In genomic region chrX:136779346-136779781, GRCh38 we compare ENCODE assay signal across 8 cellular contexts. TPM values are rescaled to one million over a fixed set of nuclear protein-coding genes. Genes with fewer than 3 reads are reported as not detected.
DNase-seq lines count a peak whose midpoint lies in the region; ATAC-seq and FAIRE-seq lines count a peak whose summit lies in the region.

No MANE protein-coding gene starts in this region.

- POLR2A ChIA-PET in activated naive CD8-positive, alpha-beta T cell treated with anti-CD3 and anti-CD28 coated beads, Interleukin-2, amount 10 ng/mL, durations not matched to agents 7 days and 5 days (lab: Charles Lee): interaction anchor here (1.0 to 4.0 kb wide), 5 partner anchors 11 to 101 kb away, joined by 4 to 26 read pairs (median 6); partner anchors contain the start of gene RBMX

- peaks cover 64% of the 10 kb centered on the region for H3K4me1 Mint-ChIP-seq in activated CD4-positive, alpha-beta T cell treated with anti-CD3 and anti-CD28 coated beads, Interleukin-2, amount 10 ng/mL, durations not matched to agents 24 days and 14 days
- peaks cover 21 to 44% (median 29%) of the 10 kb centered on the region in 3 donors for H3K4me1 Mint-ChIP-seq in IgD-negative memory B cell
- peaks cover 54% of the 10 kb centered on the region for H3K4me1 Mint-ChIP-seq in activated naive CD8-positive, alpha-beta T cell treated with anti-CD3 and anti-CD28 coated beads, Interleukin-2, amount 10 ng/mL, durations not matched to agents 7 days and 5 days

- peak overlapping the region; percentile 94 for H3K27ac Mint-ChIP-seq in activated CD4-positive, alpha-beta T cell treated with anti-CD3 and anti-CD28 coated beads, Interleukin-2, amount 10 ng/mL, durations not matched to agents 24 days and 14 days
- H3K27ac Mint-ChIP-seq in IgD-negative memory B cell: peak overlapping the region; percentile 71 to 93 (median 83)
- H3K27ac Mint-ChIP-seq in activated naive CD8-positive, alpha-beta T cell treated with anti-CD3 and anti-CD28 coated beads, Interleukin-2, amount 10 ng/mL, durations not matched to agents 7 days and 5 days: peak overlapping the region; percentile 94

- no peak for FAIRE-seq in HTR-8/SVneo (lab: Jason Lieb, UNC)

- H3K4me3 Mint-ChIP-seq in activated CD4-positive, alpha-beta T cell treated with anti-CD3 and anti-CD28 coated beads, Interleukin-2, amount 10 ng/mL, durations not matched to agents 24 days and 14 days: peak overlapping the region; percentile 86
- peak overlapping the region; percentile 79 to 95 (median 90) for H3K4me3 Mint-ChIP-seq in IgD-negative memory B cell
- H3K4me3 Mint-ChIP-seq in activated naive CD8-positive, alpha-beta T cell treated with anti-CD3 and anti-CD28 coated beads, Interleukin-2, amount 10 ng/mL, durations not matched to agents 7 days and 5 days: peak overlapping the region; percentile 78

- DNase-seq in activated CD4-positive, alpha-beta T cell treated with anti-CD3 and anti-CD28 coated beads, Interleukin-2, amount 10 ng/mL, durations not matched to agents 24 days and 14 days: peak; percentile 74
- DNase-seq in activated CD4-positive, alpha-beta T cell treated with anti-CD3 and anti-CD28 coated beads, Interleukin-2, amount 50 U/mL, for 48 hours: no peak
- DNase-seq in activated naive CD8-positive, alpha-beta T cell treated with anti-CD3 and anti-CD28 coated beads, Interleukin-2, amount 10 ng/mL, durations not matched to agents 7 days and 5 days: no peak
- DNase-seq in stimulated activated naive CD8-positive, alpha-beta T cell treated with anti-CD3 and anti-CD28 coated beads, Interleukin-15, Interleukin-2, amounts not matched to agents 100 U/mL and 50 U/mL, for 24 hours: no peak
- DNase-seq in AG08396 (ENCODE audit: low spot score) (no peak), HTR-8/SVneo (ENCODE audit: insufficient read length, low spot score) (no peak), superior temporal gyrus (ENCODE audit: extremely low spot score) (no peak)

- ATAC-seq in activated naive CD8-positive, alpha-beta T cell treated with anti-CD3 and anti-CD28 coated beads, Interleukin-2, amount 10 ng/mL, durations not matched to agents 7 days and 5 days (ENCODE audit: low read depth): peak; percentile 73
- peak; percentile 85 for ATAC-seq in stimulated activated naive CD8-positive, alpha-beta T cell treated with anti-CD3 and anti-CD28 coated beads, Interleukin-15, Interleukin-2, amounts not matched to agents 100 U/mL and 50 U/mL, for 24 hours

- peaks cover 17% of the 10 kb centered on the region for H3K36me3 Mint-ChIP-seq in activated CD4-positive, alpha-beta T cell treated with anti-CD3 and anti-CD28 coated beads, Interleukin-2, amount 10 ng/mL, durations not matched to agents 24 days and 14 days (ENCODE audit: low read depth)
- H3K36me3 Mint-ChIP-seq in IgD-negative memory B cell: no peaks in the 10 kb centered on the region
- peaks cover 20% of the 10 kb centered on the region for H3K36me3 Mint-ChIP-seq in activated naive CD8-positive, alpha-beta T cell treated with anti-CD3 and anti-CD28 coated beads, Interleukin-2, amount 10 ng/mL, durations not matched to agents 7 days and 5 days

- no peaks in the 10 kb centered on the region for H3K27me3 Mint-ChIP-seq in activated CD4-positive, alpha-beta T cell treated with anti-CD3 and anti-CD28 coated beads, Interleukin-2, amount 10 ng/mL, durations not matched to agents 24 days and 14 days
- H3K27me3 Mint-ChIP-seq in IgD-negative memory B cell: no peaks in the 10 kb centered on the region
- H3K27me3 Mint-ChIP-seq in activated naive CD8-positive, alpha-beta T cell treated with anti-CD3 and anti-CD28 coated beads, Interleukin-2, amount 10 ng/mL, durations not matched to agents 7 days and 5 days: no peaks in the 10 kb centered on the region

- intact Hi-C loops in activated CD4-positive, alpha-beta T cell treated with anti-CD3 and anti-CD28 coated beads, Interleukin-2, amount 10 ng/mL, durations not matched to agents 24 days and 14 days (cut with micrococcal nuclease): loop anchor here (2.0 kb wide), 3 partner anchors 15 to 65 kb away; no protein-coding TSS in a partner anchor

- H3K9me3 Mint-ChIP-seq in activated CD4-positive, alpha-beta T cell treated with anti-CD3 and anti-CD28 coated beads, Interleukin-2, amount 10 ng/mL, durations not matched to agents 24 days and 14 days: no peaks in the 10 kb centered on the region
- no peaks in the 10 kb centered on the region for H3K9me3 Mint-ChIP-seq in IgD-negative memory B cell
- H3K9me3 Mint-ChIP-seq in activated naive CD8-positive, alpha-beta T cell treated with anti-CD3 and anti-CD28 coated beads, Interleukin-2, amount 10 ng/mL, durations not matched to agents 7 days and 5 days: no peaks in the 10 kb centered on the region

RNA-seq across cellular contexts. Expression of gene ARHGEF6, which starts 1.4 kb away (rescaled TPM):
- 37.4 and 38.0 TPM in 2 replicates for total RNA-seq in activated CD4-positive, alpha-beta T cell treated with anti-CD3 and anti-CD28 coated beads, Interleukin-2, amount 10 ng/mL, durations not matched to agents 24 days and 14 days
- polyA plus RNA-seq in IgD-negative memory B cell: 39.6 TPM
- total RNA-seq in activated naive CD8-positive, alpha-beta T cell treated with anti-CD3 and anti-CD28 coated beads, Interleukin-2, amount 10 ng/mL, durations not matched to agents 7 days and 5 days: 10 to 100 TPM; 85.0 to 87.1 TPM
